ENCODE assay signal across 8 cellular contexts in genomic region chr5:96703384-96703910, GRCh38. TPM values are rescaled to one million over a fixed set of nuclear protein-coding genes. Genes with fewer than 3 reads are reported as not detected.
DNase-seq lines count a peak whose midpoint lies in the region; ATAC-seq and TF ChIP-seq lines count a peak whose summit lies in the region.

No MANE protein-coding gene starts in this region.

- DNase-seq in AG09309 (ENCODE audit: low read depth), result no peak
- DNase-seq in activated CD4-positive, alpha-beta memory T cell treated with anti-CD3 and anti-CD28 coated beads, Interleukin-2, amount 10 ng/mL, durations not matched to agents 7 days and 5 days, result peak; percentile 72
- no peak for DNase-seq in spleen
- DNase-seq in middle frontal gyrus (ENCODE audit: extremely low spot score, low spot score), result no peak
- no peak for DNase-seq in ureter (ENCODE audit: low spot score)

- peak; percentile 85 for ATAC-seq in GM18907 (IDR thresholded peaks at IDR 0.05; ENCODE audit: unreplicated experiment)
- ATAC-seq in HG03097 (IDR thresholded peaks at IDR 0.05; ENCODE audit: low FRiP score, unreplicated experiment), result peak; percentile 55

- POLR2A ChIA-PET in activated CD4-positive, alpha-beta memory T cell treated with anti-CD3 and anti-CD28 coated beads, Interleukin-2, amount 10 ng/mL, durations not matched to agents 7 days and 5 days (lab: Charles Lee), result interaction anchor here (0.9 to 4.3 kb wide), 6 partner anchors 16 to 168 kb away, joined by 3 to 62 read pairs (median 4); partner anchors contain the start of genes CAST and ERAP1

- H3K4me3 ChIP-seq in AG09309 (ENCODE audit: control insufficient read depth, low read depth, low read length), result peak overlapping the region; percentile 67
- H3K4me3 ChIP-seq in iPS-11a (ENCODE audit: low read depth, low read length), result peak overlapping the region; percentile 81
- peak overlapping the region; percentile 56 to 88 (median 62) for H3K4me3 ChIP-seq in spleen

- intact Hi-C loops in spleen (cut with DNase I; ENCODE audit: low total_unique reads), result no loop called here

- peaks cover 44% of the 10 kb centered on the region for H3K4me1 Mint-ChIP-seq in activated CD4-positive, alpha-beta memory T cell treated with anti-CD3 and anti-CD28 coated beads, Interleukin-2, amount 10 ng/mL, durations not matched to agents 7 days and 5 days

- WGBS in spleen, 5 donors, result 0 to 10% (median 5%) methylated on average over 6 of the region's 6 CpGs

- peaks cover 5% of the 10 kb centered on the region for H3K36me3 Mint-ChIP-seq in activated CD4-positive, alpha-beta memory T cell treated with anti-CD3 and anti-CD28 coated beads, Interleukin-2, amount 10 ng/mL, durations not matched to agents 7 days and 5 days (ENCODE audit: low read depth)

- H3K36me3 ChIP-seq in spleen, result peaks cover 0 to 18% (median 0%) of the 10 kb centered on the region in 6 donors

- H3K27me3 Mint-ChIP-seq in activated CD4-positive, alpha-beta memory T cell treated with anti-CD3 and anti-CD28 coated beads, Interleukin-2, amount 10 ng/mL, durations not matched to agents 7 days and 5 days, result no peaks in the 10 kb centered on the region

- no peak for TF ChIP-seq CTCF in AG09309 (IDR thresholded peaks at IDR 0.05; ENCODE audit: control insufficient read depth, insufficient read depth, low read depth, low read length, missing control alignments)
- no peak for TF ChIP-seq CTCF in spleen (IDR thresholded peaks at IDR 0.05 in 8 of 11, conservative IDR thresholded peaks at IDR 0.05 in 3 of 11)

- no peaks in the 10 kb centered on the region for H3K27me3 ChIP-seq in spleen (replicated peaks in 1 of 7)

- no peaks in the 10 kb centered on the region for H3K9me3 ChIP-seq in spleen

- peak overlapping the region; percentile 77 for H3K4me3 Mint-ChIP-seq in activated CD4-positive, alpha-beta memory T cell treated with anti-CD3 and anti-CD28 coated beads, Interleukin-2, amount 10 ng/mL, durations not matched to agents 7 days and 5 days

- no peaks in the 10 kb centered on the region for H3K9me3 Mint-ChIP-seq in activated CD4-positive, alpha-beta memory T cell treated with anti-CD3 and anti-CD28 coated beads, Interleukin-2, amount 10 ng/mL, durations not matched to agents 7 days and 5 days

- no peak for TF ChIP-seq POLR2A in spleen (IDR thresholded peaks at IDR 0.05)

- peak overlapping the region; percentile 82 for H3K27ac Mint-ChIP-seq in activated CD4-positive, alpha-beta memory T cell treated with anti-CD3 and anti-CD28 coated beads, Interleukin-2, amount 10 ng/mL, durations not matched to agents 7 days and 5 days

- CTCF ChIA-PET in activated CD4-positive, alpha-beta memory T cell treated with anti-CD3 and anti-CD28 coated beads, Interleukin-2, amount 10 ng/mL, durations not matched to agents 7 days and 5 days (lab: Charles Lee), result interaction anchor here (0.7 to 4.5 kb wide), 5 partner anchors 41 to 844 kb away, joined by 3 to 20 read pairs (median 4); partner anchors contain the start of gene CAST

- H3K4me1 ChIP-seq in spleen, result peaks cover 6 to 76% (median 26%) of the 10 kb centered on the region in 6 donors

- H3K27ac ChIP-seq in spleen, result peak overlapping the region; percentile 78 to 93 (median 90)

RNA-seq across cellular contexts. Expression of gene CAST, which starts 41.3 kb away (rescaled TPM):
- 100 to 1,000 TPM; 170 to 179 TPM for total RNA-seq in activated CD4-positive, alpha-beta memory T cell treated with anti-CD3 and anti-CD28 coated beads, Interleukin-2, amount 10 ng/mL, durations not matched to agents 7 days and 5 days
- total RNA-seq in spleen, result 100 to 1,000 TPM; 158 to 233 (median 197) TPM
- polyA plus RNA-seq in spleen, result 10 to 100 TPM; 30.0 to 48.3 (median 30.4) TPM
- 473 TPM for total RNA-seq in ureter
